In genomic region chr9:2800385-2801179, GRCh38 we compare ENCODE assay signal across 11 cellular contexts. TPM values are rescaled to one million over a fixed set of nuclear protein-coding genes. Genes with fewer than 3 reads are reported as not detected.
DNase-seq lines count a peak whose midpoint lies in the region; ATAC-seq and TF ChIP-seq lines count a peak whose summit lies in the region.
"Had no signal": no experiment of that assay in that cellular context is flagged by ENCODE, and none has a peak within 500 bp of the region (broad histone marks: within the 10 kb centered on the region; RNA-seq: fewer than 3 reads in every experiment).

No MANE protein-coding gene starts in this region.

- H3K9me3 Mint-ChIP-seq in activated T-cell treated with anti-CD3 and anti-CD28 coated beads, Interleukin-2, amount 50 U/mL, for 72 hours, result peaks cover 0 to 3% of the 10 kb centered on the region in 2 donors
- H3K9me3 Mint-ChIP-seq in Calu3 (ENCODE audit: low read depth, unreplicated experiment), result no peaks in the 10 kb centered on the region

- no peak overlapping the region for H3K4me3 ChIP-seq in left ventricle myocardium inferior
- H3K4me3 ChIP-seq in testis, result no peak overlapping the region
- no peak overlapping the region for H3K4me3 ChIP-seq in coronary artery

- H3K36me3 ChIP-seq in left ventricle myocardium inferior (peaks cover 46% of the 10 kb centered on the region), testis (ENCODE audit: low read depth, missing control alignments) (no peaks in the 10 kb centered on the region)

- H3K27me3 ChIP-seq in left ventricle myocardium inferior (ENCODE audit: low read depth), result no peaks in the 10 kb centered on the region
- H3K27me3 ChIP-seq in testis, result no peaks in the 10 kb centered on the region

- ATAC-seq in activated T-cell treated with anti-CD3 and anti-CD28 coated beads, Interleukin-2, amount 50 U/mL, for 72 hours (replicated peaks in 1 of 2), result no peak

- H3K9me3 ChIP-seq in left ventricle myocardium inferior (replicated peaks), result no peaks in the 10 kb centered on the region
- H3K9me3 ChIP-seq in testis, result no peaks in the 10 kb centered on the region

- H3K4me1 Mint-ChIP-seq in activated T-cell treated with anti-CD3 and anti-CD28 coated beads, Interleukin-2, amount 50 U/mL, for 72 hours (ENCODE audit: low read depth), result peaks cover 23% of the 10 kb centered on the region
- peaks cover 9% of the 10 kb centered on the region for H3K4me1 Mint-ChIP-seq in Calu3 (ENCODE audit: low read depth, unreplicated experiment)
- H3K4me1 Mint-ChIP-seq: B cell had no signal

- TF ChIP-seq CTCF in VCaP (conservative IDR thresholded peaks at IDR 0.05) (peak; percentile 56), left ventricle myocardium inferior (IDR thresholded peaks at IDR 0.05; ENCODE audit: borderline replicate concordance) (peak; percentile 65), testis (IDR thresholded peaks at IDR 0.05) (peak in 1 of 3 experiments; percentile 22), coronary artery (IDR thresholded peaks at IDR 0.05) (no peak), Calu3 (IDR thresholded peaks at IDR 0.05; ENCODE audit: unreplicated experiment) (no peak)

- no peak for DNase-seq in activated T-cell treated with anti-CD3 and anti-CD28 coated beads, Interleukin-2, amount 50 U/mL, for 72 hours
- no peak for DNase-seq in activated T-cell treated with anti-CD3 and anti-CD28 coated beads for 4 hours
- no peak for DNase-seq in left ventricle myocardium inferior
- DNase-seq in testis, result peak; percentile 34
- no peak for DNase-seq in coronary artery (ENCODE audit: low spot score)
- no peak for DNase-seq in activated gamma-delta T cell (lab: John Stamatoyannopoulos, UW)
- DNase-seq in Calu3, result no peak
- DNase-seq: activated effector memory CD4-positive, alpha-beta T cell treated with Interleukin-2 at 50 U/mL for 16 hours; stimulated activated naive CD4-positive, alpha-beta T cell treated with Interleukin-2 at 50 U/mL for 16 hours had no signal

- H3K4me1 ChIP-seq in left ventricle myocardium inferior (peaks cover 18% of the 10 kb centered on the region), testis (peaks cover 4% of the 10 kb centered on the region)

- H3K36me3 Mint-ChIP-seq in activated T-cell treated with anti-CD3 and anti-CD28 coated beads, Interleukin-2, amount 50 U/mL, for 72 hours (ENCODE audit: insufficient read depth in 2 of 2), result peaks cover 30 to 69% of the 10 kb centered on the region in 2 donors
- peaks cover 46% of the 10 kb centered on the region for H3K36me3 Mint-ChIP-seq in Calu3 (ENCODE audit: insufficient read depth, unreplicated experiment)

- peak overlapping the region; percentile 16 for H3K27ac Mint-ChIP-seq in activated T-cell treated with anti-CD3 and anti-CD28 coated beads, Interleukin-2, amount 50 U/mL, for 72 hours
- H3K27ac Mint-ChIP-seq in Calu3 (ENCODE audit: unreplicated experiment), result no peak overlapping the region
- H3K27ac Mint-ChIP-seq: B cell had no signal

- no peak for TF ChIP-seq POLR2A in testis (IDR thresholded peaks at IDR 0.05)

- CTCF ChIA-PET in Calu3 (lab: Charles Lee), result no interaction called here

- H3K27ac ChIP-seq in VCaP (no peak overlapping the region), left ventricle myocardium inferior (replicated peaks) (peak overlapping the region; percentile 62), testis (peak overlapping the region in 1 of 2 donors; percentile 65), coronary artery (no peak overlapping the region)

- H3K27me3 Mint-ChIP-seq in activated T-cell treated with anti-CD3 and anti-CD28 coated beads, Interleukin-2, amount 50 U/mL, for 72 hours (ENCODE audit: low read depth), result no peaks in the 10 kb centered on the region
- no peaks in the 10 kb centered on the region for H3K27me3 Mint-ChIP-seq in Calu3 (ENCODE audit: unreplicated experiment)
- H3K27me3 Mint-ChIP-seq: B cell had no signal

- BruUV-seq in Calu3 (replicated peaks; lab: Mats Ljungman, UMichigan), result no TSS peak

- intact Hi-C loops in left ventricle myocardium inferior (cut with micrococcal nuclease), result no loop called here
- intact Hi-C loops in testis (cut with DNase I; ENCODE audit: low total_unique reads), result no loop called here
- intact Hi-C loops in Calu3 (cut with micrococcal nuclease; ENCODE audit: unreplicated experiment), result no loop called here

- WGBS in testis, 2 donors, result 79% methylated on average over 6 of the region's 6 CpGs

- H3K4me3 Mint-ChIP-seq in activated T-cell treated with anti-CD3 and anti-CD28 coated beads, Interleukin-2, amount 50 U/mL, for 72 hours, result no peak overlapping the region
- no peak overlapping the region for H3K4me3 Mint-ChIP-seq in Calu3 (ENCODE audit: low read depth, unreplicated experiment)
- H3K4me3 Mint-ChIP-seq: B cell had no signal

RNA-seq across cellular contexts. Expression of gene PUM3, which starts 43.3 kb away (rescaled TPM):
- total RNA-seq in activated T-cell treated with anti-CD3 and anti-CD28 coated beads, Interleukin-2, amount 50 U/mL, for 72 hours, result 10 to 100 TPM; 57.6 to 61.5 TPM
- total RNA-seq in left ventricle myocardium inferior (15.1 TPM), testis (10 to 100 TPM; 49.9 to 72.0 TPM), Calu3 (2022) (48.9 and 56.3 TPM in 2 replicates)
- 17.6 TPM for polyA plus RNA-seq in testis (ENCODE audit: insufficient read depth, low read depth, low replicate concordance)

Comparison
In these comparisons a context has a peak if more than half of its experiments do, and no peak if none do; other contexts are left out.
1. CTCF ChIP-seq: peak in VCaP (single experiment) and left ventricle myocardium inferior (single experiment); none in coronary artery (single experiment) and Calu3 (single experiment).